5 cellular contexts compared by ENCODE assay signal in genomic region chr21:43825610-43825935, GRCh38.
"Had no signal": no experiment of that assay in that cellular context is flagged by ENCODE, and none has a peak within 500 bp of the region (broad histone marks: within the 10 kb centered on the region; RNA-seq: fewer than 3 reads in every experiment).

No MANE protein-coding gene starts in this region.

- H3K27ac Mint-ChIP-seq: HFFc6 had no signal

- H3K9ac ChIP-seq: GM23248 had no signal

- H3K9me3 ChIP-seq: HAP-1 had no signal

- H3K4me3 ChIP-seq: GM23248, HAP-1 had no signal

- H3K9me3 Mint-ChIP-seq: HFFc6 had no signal

- H3K4me1 ChIP-seq: HAP-1 had no signal

- DNase-seq: GM23248, GOT3, HFFc6, IMR-90 had no signal

- H2AFZ ChIP-seq: GM23248 had no signal

- H3K27ac ChIP-seq: GM23248 had no signal

- H3K36me3 ChIP-seq: HAP-1 had no signal

- H3K4me3 Mint-ChIP-seq: HFFc6 had no signal
